Comparison of ENCODE assay signal across 20 cellular contexts in the genomic region with DNA sequence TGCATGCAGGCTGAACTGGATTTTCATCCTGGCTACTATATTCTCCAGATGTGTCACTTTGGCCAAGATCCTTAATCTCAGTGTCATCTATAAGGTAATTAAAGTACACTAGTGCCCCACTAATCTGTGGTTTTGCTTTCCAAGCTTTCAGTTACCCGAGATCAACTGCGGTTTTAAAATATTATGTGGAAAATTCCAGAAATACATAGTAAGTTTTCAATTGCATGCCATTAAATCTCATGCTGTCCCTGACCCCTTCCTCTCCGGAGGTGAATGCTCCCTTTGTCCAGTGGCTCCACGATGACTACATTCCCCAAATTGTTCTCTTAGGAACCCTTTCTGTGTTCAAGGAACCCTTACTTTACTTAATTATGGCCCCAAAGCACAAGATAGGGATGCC. TPM values are rescaled to one million over a fixed set of nuclear protein-coding genes. Genes with fewer than 3 reads are reported as not detected.
A peak's percentile ranks its signal among the peaks of the same experiment; 100 is the strongest.
DNase-seq lines count a peak whose midpoint lies in the region; ATAC-seq, FAIRE-seq and TF ChIP-seq lines count a peak whose summit lies in the region.
"Had no signal": no experiment of that assay in that cellular context is flagged by ENCODE, and none has a peak within 500 bp of the region (broad histone marks: within the 10 kb centered on the region; RNA-seq: fewer than 3 reads in every experiment).

No MANE protein-coding gene starts in this region.

- H3K27me3 ChIP-seq in K562 (ENCODE audit: control insufficient read depth in 2 of 2, insufficient read depth in 2 of 2, low read length in 2 of 2) (no peaks in the 10 kb centered on the region), osteoblast (ENCODE audit: insufficient read depth, low read length) (no peaks in the 10 kb centered on the region), PC-9 (ENCODE audit: insufficient read depth, low read depth) (no peaks in the 10 kb centered on the region), upper lobe of left lung (no peaks in the 10 kb centered on the region)

- H3K4me3 ChIP-seq in K562 = no peak overlapping the region
- H3K4me3 ChIP-seq in osteoblast (ENCODE audit: insufficient read depth, low read length) = no peak overlapping the region
- no peak overlapping the region for H3K4me3 ChIP-seq in PC-9
- no peak overlapping the region for H3K4me3 ChIP-seq in upper lobe of left lung
- H3K4me3 ChIP-seq: A549, HAP-1 had no signal

- H4K20me1 ChIP-seq in K562 (replicated peaks; ENCODE audit: control insufficient read depth, insufficient read depth, low read length) (no peaks in the 10 kb centered on the region), osteoblast (ENCODE audit: insufficient read depth, low read length) (no peaks in the 10 kb centered on the region), PC-9 (ENCODE audit: insufficient read depth) (no peaks in the 10 kb centered on the region)

- TF ChIP-seq CTCF in K562 (IDR thresholded peaks at IDR 0.05 in 2 of 3, conservative IDR thresholded peaks at IDR 0.05 in 1 of 3; ENCODE audit: insufficient read depth in 2 of 3, low read depth in 1 of 3, low read length in 3 of 3) (no peak), osteoblast (IDR thresholded peaks at IDR 0.05; ENCODE audit: extremely low read depth, low read depth, low read length) (no peak), PC-9 (conservative IDR thresholded peaks at IDR 0.05) (no peak), upper lobe of left lung (IDR thresholded peaks at IDR 0.05) (no peak)

- FAIRE-seq in K562 (lab: Jason Lieb, UNC) = no peak
- FAIRE-seq: A549 had no signal

- no peak overlapping the region for H3K9ac ChIP-seq in K562 (ENCODE audit: insufficient read depth in 1 of 2, low read depth in 2 of 2, low read length in 2 of 2)
- H3K9ac ChIP-seq: KMS-11 had no signal

- H3F3A ChIP-seq in PC-9 (ENCODE audit: insufficient read depth, low read depth) = 0 out of 2 replicates have a peak, but pooled peaks cover 3% of the 10 kb centered on the region

- intact Hi-C loops in K562 (cut with micrococcal nuclease) = no loop called here
- intact Hi-C loops in PC-9 (cut with micrococcal nuclease; ENCODE audit: unreplicated experiment) = no loop called here

- H3K4me2 ChIP-seq in K562 (ENCODE audit: insufficient read depth, low read length) = no peak overlapping the region
- H3K4me2 ChIP-seq in osteoblast (ENCODE audit: insufficient read depth, low read length) = peak overlapping the region; percentile 20
- H3K4me2 ChIP-seq in PC-9 = no peak overlapping the region
- H3K4me2 ChIP-seq: A549, KMS-11 had no signal

- peaks cover 25% of the 10 kb centered on the region for H3K79me2 ChIP-seq in K562 (ENCODE audit: control insufficient read depth, insufficient read depth, low read length)
- H3K79me2 ChIP-seq in osteoblast (ENCODE audit: insufficient read depth, low read length) = no peaks in the 10 kb centered on the region
- H3K79me2 ChIP-seq in PC-9 (ENCODE audit: low read depth) = peaks cover 5% of the 10 kb centered on the region

- no peaks in the 10 kb centered on the region for H3K9me2 ChIP-seq in PC-9 (ENCODE audit: insufficient read depth)

- H3K36me3 ChIP-seq in K562 (ENCODE audit: control insufficient read depth, insufficient read depth, low read length) (no peaks in the 10 kb centered on the region), osteoblast (ENCODE audit: insufficient read depth, low read length) (no peaks in the 10 kb centered on the region), PC-9 (ENCODE audit: low read depth) (no peaks in the 10 kb centered on the region), upper lobe of left lung (no peaks in the 10 kb centered on the region)
- H3K36me3 ChIP-seq: HAP-1 had no signal

- H2AFZ ChIP-seq in K562 (ENCODE audit: low read depth, low read length) (peak overlapping the region; percentile 3; the same call in 1 of the 2 replicates), osteoblast (ENCODE audit: low read length) (no peak overlapping the region), PC-9 (no peak overlapping the region)

- no TSS peak for BruUV-seq in K562 (replicated peaks; lab: Mats Ljungman, UMichigan)
- no TSS peak for BruUV-seq in PC-9 (replicated peaks; lab: Mats Ljungman, UMichigan)

- no peak for ATAC-seq in K562
- no peak for ATAC-seq in upper lobe of left lung (ENCODE audit: low FRiP score in 2 of 2)
- ATAC-seq: A549 had no signal

- no peak for TF ChIP-seq EP300 in K562 (IDR thresholded peaks at IDR 0.05; ENCODE audit: low read length)
- no peak for TF ChIP-seq EP300 in upper lobe of left lung (IDR thresholded peaks at IDR 0.05)

- H3K4me1 ChIP-seq in K562 (replicated peaks in 1 of 2; ENCODE audit: control insufficient read depth in 2 of 2, insufficient read depth in 2 of 2, low read length in 2 of 2) (peaks cover 8 to 27% of the 10 kb centered on the region in 2 experiments; a peak in 4 of 5 replicates), osteoblast (ENCODE audit: insufficient read depth, low read length) (peaks cover 6% of the 10 kb centered on the region), PC-9 (replicated peaks; ENCODE audit: insufficient read depth) (peaks cover 5% of the 10 kb centered on the region; the same call in 1 of the 2 replicates), upper lobe of left lung (peaks cover 0 to 3% (median 2%) of the 10 kb centered on the region in 4 donors)

- WGBS in K562 (ENCODE audit: insufficient coverage, low coverage, missing lambda C conversion rate) = 27% methylated on average over 4 of the region's 4 CpGs
- WGBS in upper lobe of left lung, 2 donors = 71 to 81% methylated on average over 4 of the region's 4 CpGs

- POLR2A ChIA-PET in K562 (lab: Yijun Ruan, JAX) (interaction anchor here (1.4 kb wide), 1 partner anchor 48 kb away, joined by 3 read pairs; no protein-coding TSS in a partner anchor), PC-9 (lab: Charles Lee; ENCODE audit: unreplicated experiment) (no interaction called here)

- in situ Hi-C loops in K562 (cut with MboI) = no loop called here

- CTCF ChIA-PET in K562 (lab: Yijun Ruan, JAX; ENCODE audit: low intra/inter-chr PET ratio) = no interaction called here
- CTCF ChIA-PET in PC-9 (lab: Charles Lee) = no interaction called here

- H3K27ac ChIP-seq in K562 (ENCODE audit: extremely low read depth, low read depth, low read length) (no peak overlapping the region; the same call in 2 of the 3 replicates), osteoblast (ENCODE audit: low read depth, low read length) (no peak overlapping the region), PC-9 (no peak overlapping the region), upper lobe of left lung (no peak overlapping the region)
- H3K27ac ChIP-seq: A549, C4-2B, KMS-11, RWPE1 had no signal

- DNase-seq in H4 (ENCODE audit: low spot score) (peak; percentile 47), NCI-H82 (lab: John Stamatoyannopoulos, UW) (peak; percentile 22), K562 (ENCODE audit: extremely low read depth in 1 of 4, low spot score in 3 of 4) (no peak), osteoblast (ENCODE audit: insufficient read length, low spot score, missing footprints) (no peak), PC-9 (no peak), NCI-H1092 (lab: John Stamatoyannopoulos, UW) (no peak), superior temporal gyrus (ENCODE audit: extremely low spot score) (no peak), upper lobe of left lung (no peak)
- DNase-seq: NCI-H187; NCI-H345; NCI-H526; NK-92 treated with Interleukin-12 subunit alpha and Interleukin-12 subunit beta, amount 100 ng/mL, for 24 hours; SW 1271 had no signal

- H3K9me1 ChIP-seq in K562 (ENCODE audit: control insufficient read depth, insufficient read depth, low read length) = no peaks in the 10 kb centered on the region

- H3K9me3 ChIP-seq in K562 (replicated peaks; ENCODE audit: control insufficient read depth, insufficient read depth, low read depth, low read length) (no peaks in the 10 kb centered on the region), osteoblast (ENCODE audit: low read depth, low read length) (no peaks in the 10 kb centered on the region), PC-9 (ENCODE audit: insufficient read depth, low read depth) (no peaks in the 10 kb centered on the region), upper lobe of left lung (no peaks in the 10 kb centered on the region)
- H3K9me3 ChIP-seq: A549, HAP-1 had no signal

- no peak for TF ChIP-seq POLR2A in K562 (conservative IDR thresholded peaks at IDR 0.05)
- TF ChIP-seq POLR2A in upper lobe of left lung (IDR thresholded peaks at IDR 0.05) = no peak

- no peak for TF ChIP-seq RAD21 in K562 (CRISPR knock-in tag; conservative IDR thresholded peaks at IDR 0.05 in 1 of 2, IDR thresholded peaks at IDR 0.05 in 1 of 2)

RNA-seq across cellular contexts. Expression of gene TYMS, which starts 5.3 kb away (rescaled TPM):
- total RNA-seq in H4 (2014; rRNA removed; shearing (Covaris generic)) = 66.6 and 72.0 TPM in 2 replicates
- total RNA-seq in K562 (2011; cell fraction: chromatin; rRNA removed; ENCODE audit: low replicate concordance) = 56.4 and 67.1 TPM in 2 replicates
- 67.0 and 72.2 TPM in 2 replicates for total RNA-seq in K562 (2011; cell fraction: nucleolus; rRNA removed)
- 71.0 and 81.6 TPM in 2 replicates for total RNA-seq in K562 (2011; cell fraction: nucleoplasm; rRNA removed)
- total RNA-seq in K562 (2014; rRNA removed) = 137 and 138 TPM in 2 replicates
- 69.1 and 72.4 TPM in 2 replicates for total RNA-seq in K562 (2014; rRNA removed; fragmentation: Illumina TruSeq; extraction: Trizol)
- 83.4 and 88.8 TPM in 2 replicates for total RNA-seq in K562 (2015; rRNA removed; fragmentation: Illumina TruSeq; extraction: Trizol)
- 292 and 305 TPM in 2 replicates for total RNA-seq in K562 (2021)
- polyA plus RNA-seq in K562 (2011; rRNA removed) = 276 and 390 TPM in 2 replicates
- 377 and 398 TPM in 2 replicates for polyA plus RNA-seq in K562 (2011; cell fraction: cytosol; rRNA removed)
- polyA plus RNA-seq in K562 (2011; cell fraction: nucleus; rRNA removed) = 188 and 221 TPM in 2 replicates
- 259 and 356 TPM in 2 replicates for polyA plus RNA-seq in K562 (2012)
- polyA plus RNA-seq in K562 (2014; fragmentation: Illumina TruSeq; extraction: Trizol) = 381 and 409 TPM in 2 replicates
- 100 to 1,000 TPM; 168 to 175 TPM for polyA plus RNA-seq in K562 (2014; fragmentation: Nextera tagmentation; extraction: Ambion mirVana)
- polyA plus RNA-seq in K562 (2014; rRNA removed) = 302 and 311 TPM in 2 replicates
- 346 and 403 TPM in 2 replicates for polyA minus RNA-seq in K562 (2011; rRNA and poly(A)+ RNA removed)
- polyA minus RNA-seq in K562 (2011; cell fraction: cytosol; rRNA and poly(A)+ RNA removed) = 213 and 291 TPM in 2 replicates
- 40.8 and 82.9 TPM in 2 replicates for polyA minus RNA-seq in K562 (2011; cell fraction: nucleus; rRNA and poly(A)+ RNA removed)
- total RNA-seq in osteoblast = 4.7 and 5.3 TPM in 2 replicates
- 138 and 149 TPM in 2 replicates for total RNA-seq in PC-9 (2021)
- 10 to 100 TPM in 2 of 6 donors, 1 to 10 TPM in 3, not detected in 1; 5.2 to 16.3 (median 7.6) TPM for total RNA-seq in upper lobe of left lung

RNA-seq across cellular contexts. Expression of gene CLUL1, which starts 55.3 kb away (rescaled TPM):
- 0.18 and 0.50 TPM in 2 replicates for total RNA-seq in H4 (2014; rRNA removed; shearing (Covaris generic))
- 0.16 and 2.2 TPM in 2 replicates for total RNA-seq in K562 (2011; cell fraction: chromatin; rRNA removed; ENCODE audit: low replicate concordance)
- total RNA-seq in K562 (2011; cell fraction: nucleolus; rRNA removed) = 1.0 TPM in 1 of 2 replicates, not detected in the other
- 0.51 TPM in 1 of 2 replicates, not detected in the other for total RNA-seq in K562 (2011; cell fraction: nucleoplasm; rRNA removed)
- 0.86 TPM in 1 of 2 replicates, not detected in the other for total RNA-seq in K562 (2014; rRNA removed)
- 0.40 and 0.41 TPM in 2 replicates for total RNA-seq in K562 (2014; rRNA removed; fragmentation: Illumina TruSeq; extraction: Trizol)
- total RNA-seq in K562 (2015; rRNA removed; fragmentation: Illumina TruSeq; extraction: Trizol) = 0.76 TPM in 1 of 2 replicates, not detected in the other
- total RNA-seq in K562 (2021) = not detected in 2 replicates
- polyA plus RNA-seq in K562 (2011; rRNA removed) = 0.49 and 0.80 TPM in 2 replicates
- polyA plus RNA-seq in K562 (2011; cell fraction: cytosol; rRNA removed) = 0.09 and 0.27 TPM in 2 replicates
- polyA plus RNA-seq in K562 (2011; cell fraction: nucleus; rRNA removed) = 0.67 and 1.1 TPM in 2 replicates
- polyA plus RNA-seq in K562 (2012) = 0.43 and 0.54 TPM in 2 replicates
- polyA plus RNA-seq in K562 (2014; fragmentation: Illumina TruSeq; extraction: Trizol) = 0.28 TPM in 1 of 2 replicates, not detected in the other
- polyA plus RNA-seq in K562 (2014; fragmentation: Nextera tagmentation; extraction: Ambion mirVana) = under 1 TPM; 0.32 to 0.70 TPM
- 0.30 and 0.41 TPM in 2 replicates for polyA plus RNA-seq in K562 (2014; rRNA removed)
- 0.84 and 1.3 TPM in 2 replicates for polyA minus RNA-seq in K562 (2011; rRNA and poly(A)+ RNA removed)
- not detected in 2 replicates for polyA minus RNA-seq in K562 (2011; cell fraction: cytosol; rRNA and poly(A)+ RNA removed)
- 1.00 TPM in 1 of 2 replicates, not detected in the other for polyA minus RNA-seq in K562 (2011; cell fraction: nucleus; rRNA and poly(A)+ RNA removed)
- total RNA-seq in osteoblast = 0.72 TPM in 1 of 2 replicates, not detected in the other
- total RNA-seq in PC-9 (2021) = not detected in 2 replicates
- 10 to 100 TPM in 2 of 6 donors, 1 to 10 TPM in 3, not detected in 1; 1.7 to 27.2 (median 3.0) TPM for total RNA-seq in upper lobe of left lung
- total RNA-seq: Daoy, OCI-LY7 had no signal
- polyA plus RNA-seq: A549 had no signal

Comparison
In these comparisons a context has a peak if more than half of its experiments do, and no peak if none do; other contexts are left out.
1. DNase-seq: peak in H4 (single experiment) and NCI-H82 (single experiment); none in K562 (0 of 4), osteoblast (single experiment), PC-9 (0 of 2), NCI-H1092 (single experiment), superior temporal gyrus (single experiment) and upper lobe of left lung (0 of 2).